8 cellular contexts compared by ENCODE assay signal in genomic region chr5:123511648-123512605, GRCh38. TPM values are rescaled to one million over a fixed set of nuclear protein-coding genes. Genes with fewer than 3 reads are reported as not detected.
DNase-seq lines count a peak whose midpoint lies in the region; ATAC-seq, FAIRE-seq and TF ChIP-seq lines count a peak whose summit lies in the region.

CSNK1G3 (plus strand) TSS chr5:123512177; CDS start chr5:123545664, 33,487 bp downstream.

- peak; percentile 98 for DNase-seq in COR-L47 (lab: John Stamatoyannopoulos, UW)
- peak; percentile 98 for DNase-seq in HT1080 (ENCODE audit: low read depth)
- peak; percentile 83 for DNase-seq in NT2/D1 (ENCODE audit: low read depth, low spot score)
- peak; percentile 98 for DNase-seq in activated CD8-positive, alpha-beta memory T cell treated with anti-CD3 and anti-CD28 coated beads, Interleukin-2, amount 10 ng/mL, durations not matched to agents 7 days and 5 days
- peak; percentile 87 to 91 for DNase-seq in H1 (ENCODE audit: low read depth in 1 of 2, low spot score in 2 of 2)
- peak; percentile 83 to 85 for DNase-seq in memory B cell (ENCODE audit: low spot score in 2 of 2)
- DNase-seq in stimulated activated CD8-positive, alpha-beta memory T cell treated with anti-CD3 and anti-CD28 coated beads, Interleukin-12 subunit alpha, Interleukin-12 subunit beta, amount 100 ng/mL, for 24 hours (ENCODE audit: extremely low read depth) = peak; percentile 78

- peak within 1 kb of the TSS; percentile 83 for H2AFZ ChIP-seq in H1 (ENCODE audit: low read length)

- 0 out of 4 replicates have a peak, but pooled peaks of 1 of the 2 experiments have one; percentile 4 for TF ChIP-seq RAD21 in H1 (IDR thresholded peaks at IDR 0.05 in 1 of 2, conservative IDR thresholded peaks at IDR 0.05 in 1 of 2; ENCODE audit: low read depth in 2 of 2, low read length in 2 of 2)

- H3K36me3 ChIP-seq in NT2/D1 (ENCODE audit: insufficient read depth, insufficient read length, low read length) = peaks cover 5% of the 10 kb centered on the region
- H3K36me3 ChIP-seq in H1 (ENCODE audit: control insufficient read depth in 2 of 4, insufficient read depth in 4 of 4, low read length in 3 of 4) = no peaks in the 10 kb centered on the region

- POLR2A ChIA-PET in H1 (lab: Charles Lee; ENCODE audit: partially characterized antibody) = interaction anchor here (0.6 to 5.3 kb wide), 19 partner anchors 11 to 112 kb away, joined by 3 to 68 read pairs (median 3); partner anchors contain the start of gene CEP120

- peak within 1 kb of the TSS; percentile 97 for H3K27ac Mint-ChIP-seq in activated CD8-positive, alpha-beta memory T cell treated with anti-CD3 and anti-CD28 coated beads, Interleukin-2, amount 10 ng/mL, durations not matched to agents 7 days and 5 days
- H3K27ac Mint-ChIP-seq in memory B cell = peak within 1 kb of the TSS; percentile 95

- no peaks in the 10 kb centered on the region for H3K4me1 ChIP-seq in NT2/D1 (ENCODE audit: insufficient read depth, insufficient read length)
- peaks cover 0 to 9% (median 4%) of the 10 kb centered on the region in 4 experiments; a peak in 5 of 7 replicates for H3K4me1 ChIP-seq in H1 (replicated peaks in 1 of 4; ENCODE audit: control insufficient read depth in 3 of 4, insufficient read depth in 4 of 4, low read length in 3 of 4)

- peaks cover 5% of the 10 kb centered on the region for H3K27me3 Mint-ChIP-seq in activated CD8-positive, alpha-beta memory T cell treated with anti-CD3 and anti-CD28 coated beads, Interleukin-2, amount 10 ng/mL, durations not matched to agents 7 days and 5 days
- peaks cover 2% of the 10 kb centered on the region for H3K27me3 Mint-ChIP-seq in memory B cell

- no peaks in the 10 kb centered on the region for H3K79me1 ChIP-seq in H1 (ENCODE audit: low read depth, low read length)

- H3K4me1 Mint-ChIP-seq in activated CD8-positive, alpha-beta memory T cell treated with anti-CD3 and anti-CD28 coated beads, Interleukin-2, amount 10 ng/mL, durations not matched to agents 7 days and 5 days = peaks cover 46% of the 10 kb centered on the region
- peaks cover 26% of the 10 kb centered on the region for H3K4me1 Mint-ChIP-seq in memory B cell

- H2BK5ac ChIP-seq in H1 (ENCODE audit: low read depth, low read length) = peak within 1 kb of the TSS; percentile 94

- TF ChIP-seq CTCF in H1 (IDR thresholded peaks at IDR 0.05; ENCODE audit: control extremely low read depth in 1 of 3, insufficient read depth in 1 of 3, low read depth in 1 of 3, low read length in 3 of 3) = peak in 1 of 3 experiments; percentile 12; a peak in 1 of 4 replicates

- peak; percentile 97 to 99 for TF ChIP-seq POLR2A in H1 (IDR thresholded peaks at IDR 0.05; ENCODE audit: control extremely low read depth in 1 of 2, low read depth in 2 of 2, low read length in 2 of 2)

- ATAC-seq in GM21360 (IDR thresholded peaks at IDR 0.05; ENCODE audit: unreplicated experiment) (peak; percentile 95), memory B cell (ENCODE audit: low read depth) (peak; percentile 85)
- peak; percentile 96 for ATAC-seq in activated CD8-positive, alpha-beta memory T cell treated with anti-CD3 and anti-CD28 coated beads, Interleukin-2, amount 10 ng/mL, durations not matched to agents 7 days and 5 days

- H4K8ac ChIP-seq in H1 (ENCODE audit: extremely low read depth, insufficient read depth, low read length) = peak within 1 kb of the TSS; percentile 98

- no peaks in the 10 kb centered on the region for H3K9me3 Mint-ChIP-seq in activated CD8-positive, alpha-beta memory T cell treated with anti-CD3 and anti-CD28 coated beads, Interleukin-2, amount 10 ng/mL, durations not matched to agents 7 days and 5 days (ENCODE audit: low read depth)
- H3K9me3 Mint-ChIP-seq in memory B cell = no peaks in the 10 kb centered on the region

- CTCF ChIA-PET in activated CD8-positive, alpha-beta memory T cell treated with anti-CD3 and anti-CD28 coated beads, Interleukin-2, amount 10 ng/mL, durations not matched to agents 7 days and 5 days (lab: Charles Lee) = interaction anchor here (6.4 kb wide), 1 partner anchor 89 kb away, joined by 42 read pairs; the partner anchor contains the start of gene CEP120
- CTCF ChIA-PET in H1 (lab: Charles Lee; ENCODE audit: partially characterized antibody) = interaction anchor here (0.6 to 1.8 kb wide), 4 partner anchors 56 to 1261 kb away, joined by 3 to 5 read pairs (median 4); partner anchors contain the start of gene CEP120

- peak; percentile 78 for FAIRE-seq in H1 (lab: Jason Lieb, UNC)

- H2AK5ac ChIP-seq in H1 (ENCODE audit: low read depth, low read length) = no peak within 1 kb of the TSS; the same call in 1 of the 2 replicates

- peak within 1 kb of the TSS; percentile 86 for H4K5ac ChIP-seq in H1 (ENCODE audit: insufficient read length, low read depth, low read length)

- H3K36me3 Mint-ChIP-seq in activated CD8-positive, alpha-beta memory T cell treated with anti-CD3 and anti-CD28 coated beads, Interleukin-2, amount 10 ng/mL, durations not matched to agents 7 days and 5 days = peaks cover 4% of the 10 kb centered on the region
- no peaks in the 10 kb centered on the region for H3K36me3 Mint-ChIP-seq in memory B cell

- 2% methylated on average over 51 of the region's 82 CpGs; no CpG with 5 or more reads in 1 of the 2 experiments for WGBS in H1 (ENCODE audit: extremely low coverage in 1 of 2, insufficient coverage in 1 of 2, insufficient read length in 1 of 2, insufficient replicate concordance in 2 of 2, low coverage in 1 of 2, low lambda C conversion rate in 2 of 2, missing lambda C conversion rate in 1 of 2), 2 experiments

- H3K27me3 ChIP-seq in NT2/D1 (ENCODE audit: insufficient read depth, insufficient read length) = no peaks in the 10 kb centered on the region
- no peaks in the 10 kb centered on the region for H3K27me3 ChIP-seq in H1 (replicated peaks in 1 of 4; ENCODE audit: control insufficient read depth in 3 of 4, extremely low read depth in 1 of 4, insufficient read depth in 3 of 4, low read length in 3 of 4)

- no peak within 1 kb of the TSS for H2BK15ac ChIP-seq in H1 (ENCODE audit: low read length)

- H3K4me3 ChIP-seq in NT2/D1 (ENCODE audit: insufficient read length, low read depth) = peak within 1 kb of the TSS; percentile 80
- peak within 1 kb of the TSS; percentile 67 to 94 (median 80) for H3K4me3 ChIP-seq in H1 (ENCODE audit: extremely low read depth in 1 of 4, insufficient read depth in 2 of 4, low read depth in 3 of 4, low read length in 4 of 4)

- peak within 1 kb of the TSS; percentile 28 for H3K14ac ChIP-seq in H1 (ENCODE audit: insufficient read length)

- peak within 1 kb of the TSS; percentile 94 to 100 for H3K4me2 ChIP-seq in H1 (ENCODE audit: insufficient read depth in 1 of 2, low read depth in 2 of 2, low read length in 2 of 2)

- peak within 1 kb of the TSS; percentile 55 for H4K91ac ChIP-seq in H1 (replicated peaks; ENCODE audit: insufficient read length, low read length)

- H3K18ac ChIP-seq in H1 (ENCODE audit: extremely low read depth, low read length) = peak within 1 kb of the TSS; percentile 91

- no peak within 1 kb of the TSS for H2BK120ac ChIP-seq in H1 (replicated peaks; ENCODE audit: low read depth, low read length)

- H4K20me1 ChIP-seq in H1 (replicated peaks in 1 of 2; ENCODE audit: control insufficient read depth in 1 of 2, insufficient read depth in 2 of 2, low read length in 2 of 2) = peaks cover 5% of the 10 kb centered on the region in 2 experiments

- 0 out of 3 replicates have a peak, but pooled peaks of 1 of the 2 experiments have one; percentile 45 for TF ChIP-seq EP300 in H1 (IDR thresholded peaks at IDR 0.05; ENCODE audit: borderline replicate concordance in 1 of 2, low read depth in 2 of 2, low read length in 2 of 2)

- H3K23me2 ChIP-seq in H1 (ENCODE audit: low read depth, low read length) = peaks cover 8% of the 10 kb centered on the region

- H3K23ac ChIP-seq in H1 (ENCODE audit: insufficient read length) = no peak within 1 kb of the TSS

- no peaks in the 10 kb centered on the region for H3K9me3 ChIP-seq in NT2/D1 (ENCODE audit: insufficient read depth, low read length)
- no peaks in the 10 kb centered on the region for H3K9me3 ChIP-seq in H1 (ENCODE audit: insufficient read depth in 2 of 2, low read depth in 1 of 2, low read length in 1 of 2)

- peak within 1 kb of the TSS; percentile 79 for H3K56ac ChIP-seq in H1 (replicated peaks; ENCODE audit: insufficient read length, low read depth, low read length)

- H3K27ac ChIP-seq in H1 (ENCODE audit: low read depth, low read length) = peak within 1 kb of the TSS; percentile 87

- no peak within 1 kb of the TSS for H3K4ac ChIP-seq in H1 (replicated peaks; ENCODE audit: insufficient read length, low read depth, low read length)

- no peak within 1 kb of the TSS for H2BK20ac ChIP-seq in H1 (ENCODE audit: low read length)

- H3K4me3 Mint-ChIP-seq in activated CD8-positive, alpha-beta memory T cell treated with anti-CD3 and anti-CD28 coated beads, Interleukin-2, amount 10 ng/mL, durations not matched to agents 7 days and 5 days = peak within 1 kb of the TSS; percentile 84
- H3K4me3 Mint-ChIP-seq in memory B cell = peak within 1 kb of the TSS; percentile 98

- H3K9ac ChIP-seq in NT2/D1 (ENCODE audit: insufficient read length, low read depth) (peak within 1 kb of the TSS; percentile 93), H1 (replicated peaks in 1 of 4; ENCODE audit: extremely low read depth in 1 of 4, low read depth in 3 of 4, low read length in 3 of 4) (peak within 1 kb of the TSS; percentile 85 to 99 (median 90))

- peaks cover 15 to 42% of the 10 kb centered on the region in 2 experiments for H3K79me2 ChIP-seq in H1 (ENCODE audit: control insufficient read depth in 1 of 2, insufficient read depth in 2 of 2, low read length in 2 of 2)

- H2BK12ac ChIP-seq in H1 (ENCODE audit: low read depth, low read length) = peak within 1 kb of the TSS; percentile 89

TF ChIP-seq in H1, 55 proteins besides CTCF, POLR2A, EP300 and RAD21 (continues in another document):
- TF ChIP-seq SIN3A (conservative IDR thresholded peaks at IDR 0.05 in 1 of 2, IDR thresholded peaks at IDR 0.05 in 1 of 2; ENCODE audit: low read depth in 1 of 2, low read length in 2 of 2) = 0 out of 4 replicates have a peak, but pooled peaks have one; percentile 27 to 46
- no peak for TF ChIP-seq RFX5 (IDR thresholded peaks at IDR 0.05; ENCODE audit: borderline replicate concordance, low read depth, low read length)

RNA-seq across cellular contexts. Expression of gene CSNK1G3, which starts in this region (rescaled TPM):
- total RNA-seq in HT1080 (2014; rRNA removed; shearing (Covaris generic)) = 42.3 and 60.1 TPM in 2 replicates
- polyA plus RNA-seq in HT1080 (2015; cell fraction: cytosol; rRNA removed) = 39.5 and 56.8 TPM in 2 replicates
- polyA plus RNA-seq in HT1080 (2015; cell fraction: nucleus; rRNA removed) = 35.0 and 45.0 TPM in 2 replicates
- 10 to 100 TPM; 26.3 to 33.4 TPM for total RNA-seq in activated CD8-positive, alpha-beta memory T cell treated with anti-CD3 and anti-CD28 coated beads, Interleukin-2, amount 10 ng/mL, durations not matched to agents 7 days and 5 days
- 54.8 and 58.9 TPM in 2 replicates for total RNA-seq in H1 (2021; fragmentation: NEBNext Ultra II Directional; extraction: Animal tissue kit (Norgen Biotek cat#: 25700))
- polyA plus RNA-seq in H1 (2011; rRNA removed) = 10.6 and 11.3 TPM in 2 replicates
- polyA plus RNA-seq in H1 (2011; cell fraction: cytosol; rRNA removed) = 15.9 TPM
- polyA plus RNA-seq in H1 (2011; cell fraction: nucleus; rRNA removed) = 32.5 TPM
- 14.2 to 23.8 TPM (median 20.7 TPM) in 4 replicates for polyA plus RNA-seq in H1 (2012, experiment 1 of 2)
- 1.4 TPM for polyA plus RNA-seq in H1 (2012, experiment 2 of 2)
- 31.9 TPM for polyA plus RNA-seq in H1 (2013, experiment 1 of 2)
- 29.6 TPM for polyA plus RNA-seq in H1 (2013, experiment 2 of 2)
- polyA minus RNA-seq in H1 (2011; rRNA and poly(A)+ RNA removed) = 30.9 and 37.0 TPM in 2 replicates
- polyA minus RNA-seq in H1 (2011; cell fraction: cytosol; rRNA and poly(A)+ RNA removed) = 35.1 TPM
- 89.4 TPM for polyA minus RNA-seq in H1 (2011; cell fraction: nucleus; rRNA and poly(A)+ RNA removed)

Comparison
In these comparisons a context has a peak if more than half of its experiments do, and no peak if none do; other contexts are left out.
1. Peak in every context shown above with its lines: DNase-seq, ATAC-seq, H3K4me3 ChIP-seq and H3K27ac ChIP-seq.